Comparison of ENCODE assay signal across 15 cellular contexts in genomic region chr4:137474711-137475301, GRCh38. TPM values are rescaled to one million over a fixed set of nuclear protein-coding genes. Genes with fewer than 3 reads are reported as not detected.
DNase-seq lines count a peak whose midpoint lies in the region; TF ChIP-seq lines count a peak whose summit lies in the region.
"Had no signal": no experiment of that assay in that cellular context is flagged by ENCODE, and none has a peak within 500 bp of the region (broad histone marks: within the 10 kb centered on the region; RNA-seq: fewer than 3 reads in every experiment).

No MANE protein-coding gene starts in this region.

- H3K4me2 ChIP-seq in SK-N-SH, result no peak overlapping the region

- no peak for TF ChIP-seq CTCF in SK-N-SH (IDR thresholded peaks at IDR 0.05)
- no peak for TF ChIP-seq CTCF in suprapubic skin (IDR thresholded peaks at IDR 0.05)

- no peaks in the 10 kb centered on the region for H3K27me3 ChIP-seq in HAP-1 (ENCODE audit: low read depth)
- H3K27me3 ChIP-seq in SK-N-SH (ENCODE audit: insufficient read depth), result no peaks in the 10 kb centered on the region
- H3K27me3 ChIP-seq in suprapubic skin, result no peaks in the 10 kb centered on the region
- H3K27me3 ChIP-seq: body of pancreas, MG63, ovary had no signal

- CTCF ChIA-PET in SK-N-SH (lab: Yijun Ruan, JAX), result interaction anchor here (1.2 to 3.0 kb wide), 5 partner anchors 40 to 351 kb away, joined by 3 to 14 read pairs (median 9); partner anchors contain the start of gene PCDH18

- H3K79me2 ChIP-seq in SK-N-SH (ENCODE audit: insufficient read depth), result no peaks in the 10 kb centered on the region

- H3K9me2 ChIP-seq in SK-N-SH, result no peaks in the 10 kb centered on the region

- POLR2A ChIA-PET in SK-N-SH (lab: Yijun Ruan, JAX), result interaction anchor here (1.2 kb wide), 1 partner anchor 83 kb away, joined by 3 read pairs; no protein-coding TSS in a partner anchor

- WGBS in SK-N-SH (ENCODE audit: low lambda C conversion rate), result 21% methylated on average over 1 of the region's 1 CpG
- 20% methylated on average over 1 of the region's 1 CpG for WGBS in suprapubic skin

- TF ChIP-seq RAD21 in SK-N-SH (IDR thresholded peaks at IDR 0.05; ENCODE audit: low read length), result peak; percentile 40

- no peak overlapping the region for H3K9ac ChIP-seq in SK-N-SH

- H3K9me3 ChIP-seq in HAP-1, result no peaks in the 10 kb centered on the region
- no peaks in the 10 kb centered on the region for H3K9me3 ChIP-seq in SK-N-SH
- H3K9me3 ChIP-seq in suprapubic skin, result no peaks in the 10 kb centered on the region
- H3K9me3 ChIP-seq: body of pancreas, MG63, ovary had no signal

- H3K4me1 ChIP-seq in HAP-1 (peaks cover 30% of the 10 kb centered on the region), SK-N-SH (ENCODE audit: control insufficient read depth in 1 of 2, insufficient read depth in 2 of 2, low read depth in 1 of 2, low read length in 1 of 2) (peaks cover 4 to 21% of the 10 kb centered on the region in 2 experiments; a peak in 3 of 4 replicates), suprapubic skin (no peaks in the 10 kb centered on the region)
- H3K4me1 ChIP-seq: body of pancreas had no signal

- DNase-seq in AG08395 (ENCODE audit: low spot score) (peak; percentile 8), HAP-1 (ENCODE audit: low spot score in 2 of 2) (peak; percentile 86 to 100), SK-N-SH (peak; percentile 62), iris pigment epithelial cell (ENCODE audit: low read depth) (peak; percentile 78), cerebellar nuclear complex (lab: John Stamatoyannopoulos, UW) (no peak), mesenteric fat pad (ENCODE audit: low spot score) (no peak), suprapubic skin (ENCODE audit: low spot score in 2 of 2) (no peak), HuH-7.5 (ENCODE audit: low spot score) (no peak)
- DNase-seq: activated T-cell treated with anti-CD3 and anti-CD28 coated beads, Interleukin-2, amount 50 U/mL, for 72 hours; foreskin melanocyte; kidney glomerular epithelial cell; MG63; ovary had no signal

- in situ Hi-C loops in HAP-1 (cut with MboI; ENCODE audit: low sequenced_read_pairs), result loop anchor here (5.0 kb wide), 1 partner anchor 43 kb away; no protein-coding TSS in a partner anchor

- no peak overlapping the region for H3K4me3 ChIP-seq in HAP-1
- no peak overlapping the region for H3K4me3 ChIP-seq in SK-N-SH (ENCODE audit: low read depth in 2 of 2, low read length in 1 of 2)
- no peak overlapping the region for H3K4me3 ChIP-seq in suprapubic skin
- H3K4me3 ChIP-seq: body of pancreas, MG63, ovary had no signal

- H3K36me3 ChIP-seq in HAP-1 (replicated peaks), result no peaks in the 10 kb centered on the region
- no peaks in the 10 kb centered on the region for H3K36me3 ChIP-seq in SK-N-SH (replicated peaks in 1 of 2; ENCODE audit: control insufficient read depth in 1 of 2, insufficient read depth in 2 of 2, low read length in 1 of 2)
- no peaks in the 10 kb centered on the region for H3K36me3 ChIP-seq in suprapubic skin
- H3K36me3 ChIP-seq: MG63, ovary had no signal

- no peak overlapping the region for H2AFZ ChIP-seq in SK-N-SH (ENCODE audit: low read depth)

- TF ChIP-seq EP300 in SK-N-SH (IDR thresholded peaks at IDR 0.05; ENCODE audit: borderline replicate concordance in 1 of 2, low read depth in 1 of 2, low read length in 1 of 2) (peak in 1 of 2 experiments; percentile 97; a peak in 2 of 4 replicates), suprapubic skin (IDR thresholded peaks at IDR 0.05) (no peak)

- no peak for TF ChIP-seq POLR2A in suprapubic skin (IDR thresholded peaks at IDR 0.05)

- no peaks in the 10 kb centered on the region for H3F3A ChIP-seq in SK-N-SH (replicated peaks; ENCODE audit: insufficient read depth)

- peak overlapping the region in 1 of 2 experiments; percentile 98; a peak in 2 of 4 replicates for H3K27ac ChIP-seq in SK-N-SH (ENCODE audit: low read depth in 2 of 2, low read length in 1 of 2)
- H3K27ac ChIP-seq in suprapubic skin, result no peak overlapping the region
- H3K27ac ChIP-seq: body of pancreas, ovary, VCaP had no signal

- H4K20me1 ChIP-seq in SK-N-SH (ENCODE audit: insufficient read depth), result no peaks in the 10 kb centered on the region

TF ChIP-seq in SK-N-SH, 30 proteins besides CTCF, POLR2A, EP300 and RAD21 (continues in another document):
- no peak for TF ChIP-seq REST (IDR thresholded peaks at IDR 0.05; ENCODE audit: low read depth, low read length)
- peak; percentile 46; the same call in 1 of the 2 replicates for TF ChIP-seq FOXJ3 (CRISPR knock-in tag; IDR thresholded peaks at IDR 0.05)
- no peak for TF ChIP-seq MEF2A (IDR thresholded peaks at IDR 0.05; ENCODE audit: borderline replicate concordance, low read depth)
- no peak for TF ChIP-seq ZBTB33 (IDR thresholded peaks at IDR 0.05; ENCODE audit: borderline replicate concordance, low read depth)
- TF ChIP-seq FOXM1 (IDR thresholded peaks at IDR 0.05; ENCODE audit: low read depth), result no peak
- TF ChIP-seq MXI1 (IDR thresholded peaks at IDR 0.05; ENCODE audit: low read depth, low read length), result peak; percentile 48; the same call in 1 of the 2 replicates
- no peak for TF ChIP-seq POLR2AphosphoS5 (IDR thresholded peaks at IDR 0.05; ENCODE audit: low read depth, low read length)
- no peak for TF ChIP-seq TAF1 (IDR thresholded peaks at IDR 0.05; ENCODE audit: borderline replicate concordance, low read depth, low read length)
- peak; percentile 65 for TF ChIP-seq CHD2 (IDR thresholded peaks at IDR 0.05; ENCODE audit: low read length, partially characterized antibody)
- peak; percentile 45; the same call in 1 of the 2 replicates for TF ChIP-seq TCF12 (IDR thresholded peaks at IDR 0.05)
- no peak for TF ChIP-seq IRF3 (IDR thresholded peaks at IDR 0.05; ENCODE audit: low read depth, low read length)
- no peak for TF ChIP-seq ELF1 (IDR thresholded peaks at IDR 0.05)
- TF ChIP-seq SMC3 (IDR thresholded peaks at IDR 0.05; ENCODE audit: low read depth, low read length), result 0 out of 2 replicates have a peak, but pooled peaks have one; percentile 12
- TF ChIP-seq FOSL2 (IDR thresholded peaks at IDR 0.05; ENCODE audit: borderline replicate concordance, low read depth), result no peak
- no peak for TF ChIP-seq SIN3A (IDR thresholded peaks at IDR 0.05; ENCODE audit: borderline replicate concordance, low read depth, low read length)
- no peak for TF ChIP-seq RXRA (IDR thresholded peaks at IDR 0.05; ENCODE audit: borderline replicate concordance, low read depth)

RNA-seq across cellular contexts. Expression of gene PCDH18, which starts 57.5 kb away (rescaled TPM):
- polyA plus RNA-seq in SK-N-SH (2012; rRNA removed), result 25.0 and 37.5 TPM in 2 replicates
- 26.5 and 30.9 TPM in 2 replicates for polyA plus RNA-seq in SK-N-SH (2012; cell fraction: cytosol; rRNA removed)
- polyA plus RNA-seq in SK-N-SH (2012; cell fraction: nucleus; rRNA removed), result 29.4 and 37.0 TPM in 2 replicates
- 23.3 TPM for total RNA-seq in mesenteric fat pad
- 10 to 100 TPM in 1 of 4 donors, 1 to 10 TPM in 3; 4.1 to 11.5 (median 6.8) TPM for total RNA-seq in suprapubic skin
- total RNA-seq: activated T-cell treated with anti-CD3 and anti-CD28 coated beads, Interleukin-2, amount 50 U/mL, for 72 hours had no signal

Comparison
In these comparisons a context has a peak if more than half of its experiments do, and no peak if none do; other contexts are left out.
1. DNase-seq: peak in AG08395 (single experiment), HAP-1 (2 of 2), SK-N-SH (single experiment) and iris pigment epithelial cell (single experiment); none in cerebellar nuclear complex (0 of 2), mesenteric fat pad (single experiment), suprapubic skin (0 of 2) and HuH-7.5 (single experiment).